Comparison of ENCODE assay signal across 8 cellular contexts in genomic region chr12:94649349-94650142, GRCh38. TPM values are rescaled to one million over a fixed set of nuclear protein-coding genes. Genes with fewer than 3 reads are reported as not detected.
DNase-seq lines count a peak whose midpoint lies in the region; ATAC-seq and TF ChIP-seq lines count a peak whose summit lies in the region.

No MANE protein-coding gene starts in this region.

- no peaks in the 10 kb centered on the region for H3K36me3 ChIP-seq in esophagus (ENCODE audit: control insufficient read depth in 2 of 2, insufficient read depth in 2 of 2, low read length in 1 of 2)
- H3K36me3 ChIP-seq in mucosa of descending colon (ENCODE audit: low read depth): no peaks in the 10 kb centered on the region
- no peaks in the 10 kb centered on the region for H3K36me3 ChIP-seq in thymus (ENCODE audit: control insufficient read depth, insufficient read depth)

- peaks cover 1% of the 10 kb centered on the region for H3K36me3 Mint-ChIP-seq in IgD-negative memory B cell
- H3K36me3 Mint-ChIP-seq in activated CD4-positive, alpha-beta memory T cell treated with anti-CD3 and anti-CD28 coated beads, Interleukin-2, amount 10 ng/mL, durations not matched to agents 7 days and 5 days (ENCODE audit: low read depth): no peaks in the 10 kb centered on the region

- ATAC-seq in GM21526 (IDR thresholded peaks at IDR 0.05; ENCODE audit: low FRiP score, unreplicated experiment): peak; percentile 45
- peak; percentile 85 for ATAC-seq in mucosa of descending colon

- no peaks in the 10 kb centered on the region for H3K9me3 Mint-ChIP-seq in IgD-negative memory B cell
- H3K9me3 Mint-ChIP-seq in activated CD4-positive, alpha-beta memory T cell treated with anti-CD3 and anti-CD28 coated beads, Interleukin-2, amount 10 ng/mL, durations not matched to agents 7 days and 5 days: no peaks in the 10 kb centered on the region

- H3K9me3 ChIP-seq in esophagus (ENCODE audit: control insufficient read depth in 2 of 2, insufficient read depth in 1 of 2, low read depth in 1 of 2, low read length in 1 of 2): no peaks in the 10 kb centered on the region
- H3K9me3 ChIP-seq in mucosa of descending colon: no peaks in the 10 kb centered on the region
- peaks cover 1% of the 10 kb centered on the region for H3K9me3 ChIP-seq in thymus (ENCODE audit: control insufficient read depth)

- no peak for TF ChIP-seq CTCF in mucosa of descending colon (IDR thresholded peaks at IDR 0.05)

- intact Hi-C loops in mucosa of descending colon (cut with DNase I, micrococcal nuclease): no loop called here

- H3K27me3 ChIP-seq in esophagus (ENCODE audit: control insufficient read depth in 1 of 2, insufficient read depth in 2 of 2, low read length in 2 of 2) (no peaks in the 10 kb centered on the region), thymus (ENCODE audit: control insufficient read depth, insufficient read depth) (peaks cover 15% of the 10 kb centered on the region)

- H3K4me3 ChIP-seq in esophagus (ENCODE audit: low read depth in 1 of 2, low read length in 2 of 2): peak overlapping the region; percentile 71 to 78
- peak overlapping the region; percentile 84 for H3K4me3 ChIP-seq in mucosa of descending colon
- peak overlapping the region; percentile 53 for H3K4me3 ChIP-seq in thymus (ENCODE audit: low read length)

- 3% methylated on average over 58 to 72 of the region's 72 CpGs for WGBS in esophagus, 2 donors
- 10% methylated on average over 72 of the region's 72 CpGs for WGBS in thymus

- CTCF ChIA-PET in activated CD4-positive, alpha-beta memory T cell treated with anti-CD3 and anti-CD28 coated beads, Interleukin-2, amount 10 ng/mL, durations not matched to agents 7 days and 5 days (lab: Charles Lee): interaction anchor here (0.6 to 2.5 kb wide), 4 partner anchors 9 to 883 kb away, joined by 3 to 5 read pairs (median 4); no protein-coding TSS in a partner anchor

- DNase-seq in ELF-1 (ENCODE audit: low read depth, low spot score): peak; percentile 72
- peak; percentile 34 for DNase-seq in activated CD4-positive, alpha-beta memory T cell treated with anti-CD3 and anti-CD28 coated beads, Interleukin-2, amount 10 ng/mL, durations not matched to agents 7 days and 5 days
- DNase-seq in mucosa of descending colon: peak; percentile 62 to 82 (median 71)
- DNase-seq in OCI-M2 (lab: John Stamatoyannopoulos, UW; ENCODE audit: unreplicated experiment): no peak

- H3K4me1 ChIP-seq in esophagus (ENCODE audit: control insufficient read depth in 2 of 2, insufficient read depth in 2 of 2, low read length in 1 of 2) (no peaks in the 10 kb centered on the region), mucosa of descending colon (ENCODE audit: low read depth) (peaks cover 13% of the 10 kb centered on the region), thymus (ENCODE audit: control insufficient read depth, insufficient read depth, low read length) (peaks cover 4% of the 10 kb centered on the region)

- H3K4me1 Mint-ChIP-seq in IgD-negative memory B cell: peaks cover 11 to 26% (median 26%) of the 10 kb centered on the region in 3 donors
- peaks cover 15% of the 10 kb centered on the region for H3K4me1 Mint-ChIP-seq in activated CD4-positive, alpha-beta memory T cell treated with anti-CD3 and anti-CD28 coated beads, Interleukin-2, amount 10 ng/mL, durations not matched to agents 7 days and 5 days

- H3K27me3 Mint-ChIP-seq in IgD-negative memory B cell: peaks cover 4% of the 10 kb centered on the region
- peaks cover 66% of the 10 kb centered on the region for H3K27me3 Mint-ChIP-seq in activated CD4-positive, alpha-beta memory T cell treated with anti-CD3 and anti-CD28 coated beads, Interleukin-2, amount 10 ng/mL, durations not matched to agents 7 days and 5 days

- peak overlapping the region; percentile 81 to 92 (median 86) for H3K4me3 Mint-ChIP-seq in IgD-negative memory B cell
- peak overlapping the region; percentile 69 for H3K4me3 Mint-ChIP-seq in activated CD4-positive, alpha-beta memory T cell treated with anti-CD3 and anti-CD28 coated beads, Interleukin-2, amount 10 ng/mL, durations not matched to agents 7 days and 5 days

- no peak overlapping the region for H3K27ac Mint-ChIP-seq in IgD-negative memory B cell
- no peak overlapping the region for H3K27ac Mint-ChIP-seq in activated CD4-positive, alpha-beta memory T cell treated with anti-CD3 and anti-CD28 coated beads, Interleukin-2, amount 10 ng/mL, durations not matched to agents 7 days and 5 days

- H3K27ac ChIP-seq in esophagus (ENCODE audit: low read depth in 2 of 2, low read length in 1 of 2): peak overlapping the region; percentile 50 to 83
- no peak overlapping the region for H3K27ac ChIP-seq in thymus (ENCODE audit: low read depth)

- POLR2A ChIA-PET in activated CD4-positive, alpha-beta memory T cell treated with anti-CD3 and anti-CD28 coated beads, Interleukin-2, amount 10 ng/mL, durations not matched to agents 7 days and 5 days (lab: Charles Lee): interaction anchor here (1.0 kb wide), 1 partner anchor 9 kb away, joined by 3 read pairs; no protein-coding TSS in a partner anchor

RNA-seq across cellular contexts. Expression of gene TMCC3, which starts 0.8 kb away (rescaled TPM):
- 15.2 TPM for polyA plus RNA-seq in IgD-negative memory B cell
- total RNA-seq in activated CD4-positive, alpha-beta memory T cell treated with anti-CD3 and anti-CD28 coated beads, Interleukin-2, amount 10 ng/mL, durations not matched to agents 7 days and 5 days: 1 to 10 TPM; 1.0 to 1.2 TPM
- polyA plus RNA-seq in esophagus: 1 to 10 TPM; 2.5 to 3.0 TPM
- total RNA-seq in mucosa of descending colon: 10 to 100 TPM; 40.8 to 97.2 (median 92.0) TPM
- 4.0 TPM for polyA plus RNA-seq in thymus
